Comparison of ENCODE assay signal across 16 cellular contexts in genomic region chr17:67673006-67673405, GRCh38. TPM values are rescaled to one million over a fixed set of nuclear protein-coding genes. Genes with fewer than 3 reads are reported as not detected.
DNase-seq lines count a peak whose midpoint lies in the region; ATAC-seq lines count a peak whose summit lies in the region.
"Had no signal": no experiment of that assay in that cellular context is flagged by ENCODE, and none has a peak within 500 bp of the region (broad histone marks: within the 10 kb centered on the region; RNA-seq: fewer than 3 reads in every experiment).

No MANE protein-coding gene starts in this region.

- in situ Hi-C loops in SK-MEL-5 (cut with HindIII; ENCODE audit: low pct_unique_long_range_greater_than_20kb, low sequenced_read_pairs), result no loop called here

- no peaks in the 10 kb centered on the region; the same call in 1 of the 2 replicates for H3K27me3 ChIP-seq in BLaER1

- ATAC-seq in GM18502 (IDR thresholded peaks at IDR 0.05; ENCODE audit: poor library complexity, unreplicated experiment), result no peak
- ATAC-seq in HG03097 (IDR thresholded peaks at IDR 0.05; ENCODE audit: low FRiP score, unreplicated experiment), result no peak
- ATAC-seq: A549, K562 had no signal

- H3K9me3 ChIP-seq in BLaER1, result peaks cover 4% of the 10 kb centered on the region
- H3K9me3 ChIP-seq: A549, HAP-1 had no signal

- peak overlapping the region; percentile 27; the same call in 1 of the 2 replicates for H3K4me2 ChIP-seq in BLaER1
- H3K4me2 ChIP-seq: A549 had no signal

- no peaks in the 10 kb centered on the region for H4K20me1 ChIP-seq in BLaER1

- H3K27ac ChIP-seq in BLaER1, result no peak overlapping the region
- H3K27ac ChIP-seq: 22Rv1, A549, GM23248 had no signal

- H3K36me3 ChIP-seq in BLaER1, result peaks cover 51% of the 10 kb centered on the region
- H3K36me3 ChIP-seq: HAP-1 had no signal

- peaks cover 65% of the 10 kb centered on the region for H3K4me1 ChIP-seq in BLaER1
- H3K4me1 ChIP-seq: A549 had no signal

- peak; percentile 83 for DNase-seq in DMS153 treated with DMSO at 0.1 percent for 48 hours (lab: John Stamatoyannopoulos, UW; ENCODE audit: unreplicated experiment)
- DNase-seq in DMS153 (lab: John Stamatoyannopoulos, UW), result no peak
- DNase-seq in SK-MEL-5 (ENCODE audit: low read depth, low spot score), result peak; percentile 91
- peak; percentile 90 for DNase-seq in foreskin melanocyte
- DNase-seq: AML-193; Calu3; CD4-positive, alpha-beta memory T cell; GM23248; IMR-90 had no signal

- H3K9ac ChIP-seq in BLaER1, result no peak overlapping the region
- H3K9ac ChIP-seq: GM23248 had no signal

- no peak overlapping the region for H3K4me3 ChIP-seq in BLaER1
- H3K4me3 ChIP-seq: A549, GM23248, HAP-1, K562 had no signal

RNA-seq across cellular contexts. Expression of gene NOL11, which starts 44.7 kb away (rescaled TPM):
- total RNA-seq in SK-MEL-5 (2014; rRNA removed; shearing (Covaris generic)), result 136 and 145 TPM in 2 replicates
- 57.2 and 66.3 TPM in 2 replicates for polyA plus RNA-seq in SK-MEL-5 (2015; cell fraction: cytosol; rRNA removed)
- 187 and 211 TPM in 2 replicates for polyA plus RNA-seq in SK-MEL-5 (2015; cell fraction: nucleus; rRNA removed)
